24 cellular contexts compared by ENCODE assay signal in the genomic region with DNA sequence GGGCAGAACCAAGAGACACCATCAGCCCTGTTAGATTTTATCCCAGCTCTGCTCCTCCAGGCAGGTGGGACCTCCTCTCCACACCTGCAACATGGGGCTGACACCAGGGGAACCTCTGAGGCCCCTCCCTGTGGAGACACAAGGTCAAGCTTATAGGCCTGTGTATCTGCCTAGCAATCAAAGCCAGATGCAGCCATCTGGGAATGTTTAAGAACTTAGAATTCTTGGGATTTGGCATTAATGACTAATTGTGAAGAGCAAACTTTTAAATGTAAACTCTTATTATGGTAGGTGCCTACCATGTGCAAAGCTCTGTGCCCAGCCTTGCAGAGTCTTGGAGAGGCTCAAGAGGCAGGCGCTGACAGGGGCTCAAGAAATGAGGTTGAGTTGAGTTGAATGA. TPM values are rescaled to one million over a fixed set of nuclear protein-coding genes. Genes with fewer than 3 reads are reported as not detected.
"Had no signal": no experiment of that assay in that cellular context is flagged by ENCODE, and none has a peak within 500 bp of the region (broad histone marks: within the 10 kb centered on the region; RNA-seq: fewer than 3 reads in every experiment).

No MANE protein-coding gene starts in this region.

- H3K9me3 Mint-ChIP-seq: activated B cell treated with CpG ODN at 0.5 μM for 24 hours; activated CD8-positive, alpha-beta T cell treated with anti-CD3 and anti-CD28 coated beads for 36 hours; activated naive CD4-positive, alpha-beta T cell treated with anti-CD3 and anti-CD28 coated beads, Interleukin-2, amount 10 ng/mL, durations not matched to agents 7 days and 5 days; activated T-helper 2 cell treated with anti-CD3 and anti-CD28 coated beads, Interferon-gamma antibody, Interleukin-2, Interleukin-4, amounts not matched to agents 10 μg/mL and 5 μg/mL and 100 μg/mL, durations not matched to agents 14 hours and 24 hours and 36 hours; mesothelial cell of epicardium; nephron; stimulated activated naive B cell treated with anti-CD40 and anti-IgM and Interleukin-4, amounts not matched to agents 10 μg/mL and 1 μg/mL and 100 μg/mL, for 72 hours had no signal

- H3K36me3 Mint-ChIP-seq: activated naive CD4-positive, alpha-beta T cell treated with anti-CD3 and anti-CD28 coated beads, Interleukin-2, amount 10 ng/mL, durations not matched to agents 7 days and 5 days; mesothelial cell of epicardium; stimulated activated naive B cell treated with anti-CD40 and anti-IgM and Interleukin-4, amounts not matched to agents 10 μg/mL and 1 μg/mL and 100 μg/mL, for 72 hours had no signal

- ATAC-seq: activated CD8-positive, alpha-beta T cell treated with anti-CD3 and anti-CD28 coated beads for 36 hours; gastrocnemius medialis; left lung; stimulated activated naive B cell treated with anti-CD40 and anti-IgM and Interleukin-4, amounts not matched to agents 10 μg/mL and 1 μg/mL and 100 μg/mL, for 72 hours; upper lobe of right lung had no signal

- H3K9me3 ChIP-seq: ascending aorta, breast epithelium, esophagus squamous epithelium, gastrocnemius medialis, left lung, spleen, upper lobe of right lung had no signal

- H3K27ac ChIP-seq: ascending aorta, breast epithelium, coronary artery, esophagus squamous epithelium, gastrocnemius medialis, left lung, spleen, upper lobe of right lung had no signal

- DNase-seq: activated B cell treated with CpG ODN at 0.5 μM for 24 hours; activated CD4-positive, alpha-beta T cell treated with anti-CD3 and anti-CD28 coated beads for 48 hours; activated CD8-positive, alpha-beta T cell treated with anti-CD3 and anti-CD28 coated beads for 36 hours; activated naive CD4-positive, alpha-beta T cell treated with anti-CD3 and anti-CD28 coated beads, Interleukin-2, amount 10 ng/mL, durations not matched to agents 7 days and 5 days; activated T-cell treated with anti-CD3 and anti-CD28 coated beads, Interleukin-2, amount 50 U/mL, for 1 hour; esophagus squamous epithelium; gastrocnemius medialis; head of caudate nucleus; left lung; nucleus accumbens; retina; spleen; stimulated activated CD4-positive, alpha-beta T cell treated with anti-CD3 and anti-CD28 coated beads, Interleukin-4, amount 100 ng/mL, for 4 hours; stimulated activated naive B cell treated with anti-CD40 and anti-IgM and Interleukin-4, amounts not matched to agents 10 μg/mL and 1 μg/mL and 100 μg/mL, for 72 hours; T-helper 1 cell; T-helper 9 cell; upper lobe of right lung had no signal

- H3K4me3 ChIP-seq: ascending aorta, breast epithelium, coronary artery, esophagus squamous epithelium, gastrocnemius medialis, left lung, spleen, upper lobe of right lung had no signal

- H3K4me1 ChIP-seq: ascending aorta, breast epithelium, gastrocnemius medialis, left lung, spleen had no signal

- H3K4me1 Mint-ChIP-seq: activated B cell treated with CpG ODN at 0.5 μM for 24 hours; activated naive CD4-positive, alpha-beta T cell treated with anti-CD3 and anti-CD28 coated beads, Interleukin-2, amount 10 ng/mL, durations not matched to agents 7 days and 5 days; mesothelial cell of epicardium; stimulated activated naive B cell treated with anti-CD40 and anti-IgM and Interleukin-4, amounts not matched to agents 10 μg/mL and 1 μg/mL and 100 μg/mL, for 72 hours had no signal

- H3K4me3 Mint-ChIP-seq: activated B cell treated with CpG ODN at 0.5 μM for 24 hours; activated CD8-positive, alpha-beta T cell treated with anti-CD3 and anti-CD28 coated beads for 36 hours; activated naive CD4-positive, alpha-beta T cell treated with anti-CD3 and anti-CD28 coated beads, Interleukin-2, amount 10 ng/mL, durations not matched to agents 7 days and 5 days; mesothelial cell of epicardium; nephron; stimulated activated naive B cell treated with anti-CD40 and anti-IgM and Interleukin-4, amounts not matched to agents 10 μg/mL and 1 μg/mL and 100 μg/mL, for 72 hours had no signal

- H3K36me3 ChIP-seq: ascending aorta, breast epithelium, esophagus squamous epithelium, gastrocnemius medialis, left lung, spleen, upper lobe of right lung had no signal

- H3K27ac Mint-ChIP-seq: activated B cell treated with CpG ODN at 0.5 μM for 24 hours; activated CD8-positive, alpha-beta T cell treated with anti-CD3 and anti-CD28 coated beads for 36 hours; activated naive CD4-positive, alpha-beta T cell treated with anti-CD3 and anti-CD28 coated beads, Interleukin-2, amount 10 ng/mL, durations not matched to agents 7 days and 5 days; activated T-helper 2 cell treated with anti-CD3 and anti-CD28 coated beads, Interferon-gamma antibody, Interleukin-2, Interleukin-4, amounts not matched to agents 10 μg/mL and 5 μg/mL and 100 μg/mL, durations not matched to agents 14 hours and 24 hours and 36 hours; mesothelial cell of epicardium; nephron; stimulated activated naive B cell treated with anti-CD40 and anti-IgM and Interleukin-4, amounts not matched to agents 10 μg/mL and 1 μg/mL and 100 μg/mL, for 72 hours had no signal

- H3K27me3 ChIP-seq: ascending aorta, breast epithelium, esophagus squamous epithelium, gastrocnemius medialis, left lung, spleen, upper lobe of right lung had no signal

- H3K27me3 Mint-ChIP-seq: activated CD8-positive, alpha-beta T cell treated with anti-CD3 and anti-CD28 coated beads for 36 hours had no signal

RNA-seq across cellular contexts. Expression of a gene that starts 52.1 kb away (rescaled TPM):
- total RNA-seq: activated B cell treated with CpG ODN at 0.5 μM for 24 hours; activated CD8-positive, alpha-beta T cell treated with anti-CD3 and anti-CD28 coated beads for 36 hours; activated T-helper 2 cell treated with anti-CD3 and anti-CD28 coated beads, Interferon-gamma antibody, Interleukin-2, Interleukin-4, amounts not matched to agents 10 μg/mL and 5 μg/mL and 100 μg/mL, durations not matched to agents 14 hours and 24 hours and 36 hours; ascending aorta; breast epithelium; esophagus squamous epithelium; gastrocnemius medialis; left lung; lung microvascular endothelial cell; mesothelial cell of epicardium; upper lobe of right lung had no signal
